In genomic region chr3:49279376-49279775, GRCh38 we compare ENCODE assay signal across 15 cellular contexts. TPM values are rescaled to one million over a fixed set of nuclear protein-coding genes. Genes with fewer than 3 reads are reported as not detected.
A peak's percentile ranks its signal among the peaks of the same experiment; 100 is the strongest.
DNase-seq lines count a peak whose midpoint lies in the region; ATAC-seq and TF ChIP-seq lines count a peak whose summit lies in the region.
"Had no signal": no experiment of that assay in that cellular context is flagged by ENCODE, and none has a peak within 500 bp of the region (broad histone marks: within the 10 kb centered on the region; RNA-seq: fewer than 3 reads in every experiment).

No MANE protein-coding gene starts in this region.

- DNase-seq in activated naive CD4-positive, alpha-beta T cell treated with anti-CD3 and anti-CD28 coated beads for 36 hours, result no peak
- DNase-seq in cardiac fibroblast (ENCODE audit: low read depth in 2 of 2) (peak; percentile 62 to 64), lower lobe of right lung (no peak), upper lobe of left lung (no peak), dedifferentiated amniotic fluid mesenchymal stem cell (ENCODE audit: extremely low spot score) (no peak), NCI-H524 treated with DMSO at 0.1 percent for 48 hours (lab: John Stamatoyannopoulos, UW) (no peak), amygdala (lab: John Stamatoyannopoulos, UW) (no peak)
- DNase-seq: activated CD4-positive, alpha-beta T cell treated with anti-CD3 and anti-CD28 coated beads for 1 hour; activated effector memory CD4-positive, alpha-beta T cell treated with Interleukin-2 at 50 U/mL for 16 hours; DMS79 treated with DMSO at 0.1 percent for 48 hours; glutamatergic neuron; NCI-H187 treated with DMSO at 0.1 percent for 48 hours; pancreas; stimulated activated naive CD8-positive, alpha-beta T cell treated with anti-CD3 and anti-CD28 coated beads, Interleukin-15, amount 100 ng/mL, for 72 hours had no signal

- peaks cover 23% of the 10 kb centered on the region for H3K4me1 Mint-ChIP-seq in activated naive CD4-positive, alpha-beta T cell treated with anti-CD3 and anti-CD28 coated beads, Interleukin-2, amount 50 U/mL, for 24 hours
- peaks cover 27% of the 10 kb centered on the region for H3K4me1 Mint-ChIP-seq in activated naive CD4-positive, alpha-beta T cell treated with anti-CD3 and anti-CD28 coated beads for 36 hours (ENCODE audit: low read depth)

- H3K9me3 Mint-ChIP-seq in activated naive CD4-positive, alpha-beta T cell treated with anti-CD3 and anti-CD28 coated beads, Interleukin-2, amount 50 U/mL, for 24 hours, result no peaks in the 10 kb centered on the region
- H3K9me3 Mint-ChIP-seq in activated naive CD4-positive, alpha-beta T cell treated with anti-CD3 and anti-CD28 coated beads for 36 hours, result no peaks in the 10 kb centered on the region
- H3K9me3 Mint-ChIP-seq: stimulated activated naive CD8-positive, alpha-beta T cell treated with anti-CD3 and anti-CD28 coated beads, Interleukin-15, amount 100 ng/mL, for 72 hours had no signal

- H3K4me1 ChIP-seq in lower lobe of right lung, result peaks cover 42% of the 10 kb centered on the region
- H3K4me1 ChIP-seq in upper lobe of left lung, result peaks cover 28 to 44% (median 29%) of the 10 kb centered on the region in 4 donors

- TF ChIP-seq EP300 in upper lobe of left lung (IDR thresholded peaks at IDR 0.05), result peak in 1 of 4 donors; percentile 32

- peak overlapping the region; percentile 97 for H3K27ac ChIP-seq in lower lobe of right lung
- peak overlapping the region; percentile 20 to 98 (median 73) for H3K27ac ChIP-seq in upper lobe of left lung
- H3K27ac ChIP-seq: pancreas had no signal

- CTCF ChIA-PET in activated naive CD4-positive, alpha-beta T cell treated with anti-CD3 and anti-CD28 coated beads for 36 hours (lab: Charles Lee), result interaction anchor here (0.9 kb wide), 1 partner anchor 122 kb away, joined by 3 read pairs; no protein-coding TSS in a partner anchor

- intact Hi-C loops in activated naive CD4-positive, alpha-beta T cell treated with anti-CD3 and anti-CD28 coated beads for 36 hours (cut with micrococcal nuclease), result no loop called here
- intact Hi-C loops in lower lobe of right lung (cut with DNase I), result no loop called here

- no peak for TF ChIP-seq POLR2A in upper lobe of left lung (IDR thresholded peaks at IDR 0.05)

- H3K27me3 ChIP-seq in lower lobe of right lung (ENCODE audit: low read depth) (no peaks in the 10 kb centered on the region), upper lobe of left lung (no peaks in the 10 kb centered on the region)
- H3K27me3 ChIP-seq: pancreas had no signal

- TF ChIP-seq CTCF in cardiac fibroblast (IDR thresholded peaks at IDR 0.05; ENCODE audit: low read depth, low read length), result no peak
- no peak for TF ChIP-seq CTCF in lower lobe of right lung (IDR thresholded peaks at IDR 0.05)
- no peak for TF ChIP-seq CTCF in upper lobe of left lung (IDR thresholded peaks at IDR 0.05)

- H3K4me3 Mint-ChIP-seq in activated naive CD4-positive, alpha-beta T cell treated with anti-CD3 and anti-CD28 coated beads, Interleukin-2, amount 50 U/mL, for 24 hours, result no peak overlapping the region
- no peak overlapping the region for H3K4me3 Mint-ChIP-seq in activated naive CD4-positive, alpha-beta T cell treated with anti-CD3 and anti-CD28 coated beads for 36 hours
- H3K4me3 Mint-ChIP-seq: stimulated activated naive CD8-positive, alpha-beta T cell treated with anti-CD3 and anti-CD28 coated beads, Interleukin-15, amount 100 ng/mL, for 72 hours had no signal

- H3K27me3 Mint-ChIP-seq in activated naive CD4-positive, alpha-beta T cell treated with anti-CD3 and anti-CD28 coated beads, Interleukin-2, amount 50 U/mL, for 24 hours, result no peaks in the 10 kb centered on the region
- H3K27me3 Mint-ChIP-seq in activated naive CD4-positive, alpha-beta T cell treated with anti-CD3 and anti-CD28 coated beads for 36 hours (ENCODE audit: low read depth), result no peaks in the 10 kb centered on the region
- H3K27me3 Mint-ChIP-seq: stimulated activated naive CD8-positive, alpha-beta T cell treated with anti-CD3 and anti-CD28 coated beads, Interleukin-15, amount 100 ng/mL, for 72 hours had no signal

- peaks cover 6% of the 10 kb centered on the region for H3K36me3 Mint-ChIP-seq in activated naive CD4-positive, alpha-beta T cell treated with anti-CD3 and anti-CD28 coated beads, Interleukin-2, amount 50 U/mL, for 24 hours
- H3K36me3 Mint-ChIP-seq in activated naive CD4-positive, alpha-beta T cell treated with anti-CD3 and anti-CD28 coated beads for 36 hours (ENCODE audit: low read depth), result peaks cover 30% of the 10 kb centered on the region

- no peak overlapping the region for H3K4me3 ChIP-seq in cardiac fibroblast (replicated peaks in 1 of 2; ENCODE audit: low read depth in 2 of 2, low read length in 2 of 2)
- H3K4me3 ChIP-seq in lower lobe of right lung, result no peak overlapping the region
- H3K4me3 ChIP-seq in upper lobe of left lung, result no peak overlapping the region
- H3K4me3 ChIP-seq: pancreas had no signal

- ATAC-seq in lower lobe of right lung, result no peak
- ATAC-seq in upper lobe of left lung (ENCODE audit: low FRiP score in 2 of 2), result no peak
- ATAC-seq: pancreas; stimulated activated naive CD8-positive, alpha-beta T cell treated with anti-CD3 and anti-CD28 coated beads, Interleukin-15, amount 100 ng/mL, for 72 hours had no signal

- peak overlapping the region; percentile 46 for H3K27ac Mint-ChIP-seq in activated naive CD4-positive, alpha-beta T cell treated with anti-CD3 and anti-CD28 coated beads, Interleukin-2, amount 50 U/mL, for 24 hours
- H3K27ac Mint-ChIP-seq in activated naive CD4-positive, alpha-beta T cell treated with anti-CD3 and anti-CD28 coated beads for 36 hours, result no peak overlapping the region
- H3K27ac Mint-ChIP-seq: stimulated activated naive CD8-positive, alpha-beta T cell treated with anti-CD3 and anti-CD28 coated beads, Interleukin-15, amount 100 ng/mL, for 72 hours had no signal

- H3K36me3 ChIP-seq in lower lobe of right lung, result peaks cover 64% of the 10 kb centered on the region
- peaks cover 20 to 56% (median 30%) of the 10 kb centered on the region in 4 donors for H3K36me3 ChIP-seq in upper lobe of left lung

- H3K9me3 ChIP-seq in lower lobe of right lung (no peaks in the 10 kb centered on the region), upper lobe of left lung (no peaks in the 10 kb centered on the region)
- H3K9me3 ChIP-seq: pancreas had no signal

RNA-seq across cellular contexts. Expression of gene C3orf62, which starts 2.3 kb away (rescaled TPM):
- 1 to 10 TPM; 1.7 TPM for total RNA-seq in activated naive CD4-positive, alpha-beta T cell treated with anti-CD3 and anti-CD28 coated beads for 36 hours
- total RNA-seq in lower lobe of right lung, result 10.0 TPM
- total RNA-seq in upper lobe of left lung, result 10 to 100 TPM in 1 of 6 donors, 1 to 10 TPM in 5; 4.2 to 15.7 (median 7.1) TPM

Comparison
In these comparisons a context has a peak if more than half of its experiments do, and no peak if none do; other contexts are left out.
1. DNase-seq: peak in cardiac fibroblast (2 of 2); none in activated naive CD4-positive, alpha-beta T cell treated with anti-CD3 and anti-CD28 coated beads for 36 hours (single experiment), lower lobe of right lung (single experiment), upper lobe of left lung (0 of 2), dedifferentiated amniotic fluid mesenchymal stem cell (single experiment), NCI-H524 treated with DMSO at 0.1 percent for 48 hours (single experiment) and amygdala (0 of 56).